10 cellular contexts compared by ENCODE assay signal in genomic region chr15:67177750-67178149, GRCh38.
A peak's percentile ranks its signal among the peaks of the same experiment; 100 is the strongest.
DNase-seq lines count a peak whose midpoint lies in the region; ATAC-seq and TF ChIP-seq lines count a peak whose summit lies in the region.
"Had no signal": no experiment of that assay in that cellular context is flagged by ENCODE, and none has a peak within 500 bp of the region (broad histone marks: within the 10 kb centered on the region; RNA-seq: fewer than 3 reads in every experiment).

No MANE protein-coding gene starts in this region.

- POLR2A ChIA-PET in CD4-positive, alpha-beta memory T cell (lab: Charles Lee; ENCODE audit: partially characterized antibody), result no interaction called here

- TF ChIP-seq EP300 in upper lobe of left lung (IDR thresholded peaks at IDR 0.05), result no peak

- H3K27ac Mint-ChIP-seq in activated CD4-positive, alpha-beta T cell treated with anti-CD3 and anti-CD28 coated beads, Interleukin-2, amount 10 ng/mL, durations not matched to agents 24 days and 14 days, result peak overlapping the region; percentile 5
- H3K27ac Mint-ChIP-seq in CD4-positive, alpha-beta memory T cell, result peak overlapping the region in 2 of 7 donors; percentile 22 to 46

- H3K36me3 Mint-ChIP-seq in activated CD4-positive, alpha-beta T cell treated with anti-CD3 and anti-CD28 coated beads, Interleukin-2, amount 10 ng/mL, durations not matched to agents 24 days and 14 days (ENCODE audit: low read depth), result peaks cover 59% of the 10 kb centered on the region
- H3K36me3 Mint-ChIP-seq in CD4-positive, alpha-beta memory T cell, result peaks cover 32 to 70% of the 10 kb centered on the region in 2 donors

- no peak for TF ChIP-seq CTCF in upper lobe of left lung (IDR thresholded peaks at IDR 0.05)

- no peaks in the 10 kb centered on the region for H3K27me3 ChIP-seq in upper lobe of left lung
- no peaks in the 10 kb centered on the region for H3K27me3 ChIP-seq in CD4-positive, alpha-beta memory T cell (ENCODE audit: insufficient read depth, low read length)

- no peak overlapping the region for H3K4me3 Mint-ChIP-seq in activated CD4-positive, alpha-beta T cell treated with anti-CD3 and anti-CD28 coated beads, Interleukin-2, amount 10 ng/mL, durations not matched to agents 24 days and 14 days
- no peak overlapping the region for H3K4me3 Mint-ChIP-seq in CD4-positive, alpha-beta memory T cell
- H3K4me3 Mint-ChIP-seq: immature natural killer cell had no signal

- ATAC-seq in left lobe of liver (peak; percentile 12), upper lobe of left lung (ENCODE audit: low FRiP score in 2 of 2) (no peak), HG02571 (IDR thresholded peaks at IDR 0.05; ENCODE audit: unreplicated experiment) (no peak)

- CTCF ChIA-PET in CD4-positive, alpha-beta memory T cell (lab: Charles Lee; ENCODE audit: partially characterized antibody), result no interaction called here

- peak overlapping the region in 3 of 4 donors; percentile 3 to 74 (median 67) for H3K27ac ChIP-seq in upper lobe of left lung
- H3K27ac ChIP-seq in CD4-positive, alpha-beta memory T cell (ENCODE audit: low read depth, low read length), result no peak overlapping the region

- intact Hi-C loops in activated CD4-positive, alpha-beta T cell treated with anti-CD3 and anti-CD28 coated beads, Interleukin-2, amount 10 ng/mL, durations not matched to agents 24 days and 14 days (cut with micrococcal nuclease), result loop anchor here (5.0 to 10.0 kb wide), 3 partner anchors 45 to 233 kb away; partner anchors contain the start of gene SMAD3
- intact Hi-C loops in CD4-positive, alpha-beta memory T cell (cut with micrococcal nuclease), result no loop called here

- DNase-seq in activated CD4-positive, alpha-beta T cell treated with anti-CD3 and anti-CD28 coated beads, Interleukin-2, amount 10 ng/mL, durations not matched to agents 24 days and 14 days, result no peak
- no peak for DNase-seq in activated CD4-positive, alpha-beta T cell treated with anti-CD3 and anti-CD28 coated beads, Interleukin-2, amount 50 U/mL, for 1 hour
- DNase-seq in astrocyte of the hippocampus (ENCODE audit: low read depth, low spot score) (peak; percentile 41), left lobe of liver (ENCODE audit: low spot score) (no peak), upper lobe of left lung (no peak), SKM-1 (lab: John Stamatoyannopoulos, UW; ENCODE audit: unreplicated experiment) (no peak)
- no peak for DNase-seq in CD4-positive, alpha-beta memory T cell
- DNase-seq: immature natural killer cell, NCI-H1694 treated with DMSO at 0.1 percent for 48 hours had no signal

- no peak for TF ChIP-seq POLR2A in upper lobe of left lung (IDR thresholded peaks at IDR 0.05)

- H3K36me3 ChIP-seq in upper lobe of left lung, result peaks cover 0 to 15% (median 3%) of the 10 kb centered on the region in 4 donors
- peaks cover 53% of the 10 kb centered on the region for H3K36me3 ChIP-seq in CD4-positive, alpha-beta memory T cell (ENCODE audit: insufficient read depth, low read length)

- 54 to 57% methylated on average over 5 to 6 of the region's 6 CpGs for WGBS in upper lobe of left lung, 2 donors

- peaks cover 25 to 36% (median 28%) of the 10 kb centered on the region in 4 donors for H3K4me1 ChIP-seq in upper lobe of left lung
- H3K4me1 ChIP-seq in CD4-positive, alpha-beta memory T cell (ENCODE audit: insufficient read depth, low read length), result peaks cover 28% of the 10 kb centered on the region

- H3K9me3 ChIP-seq in upper lobe of left lung, result no peaks in the 10 kb centered on the region
- H3K9me3 ChIP-seq in CD4-positive, alpha-beta memory T cell (ENCODE audit: control insufficient read depth in 1 of 2, low read length in 2 of 2), result no peaks in the 10 kb centered on the region

- no peak overlapping the region for H3K4me3 ChIP-seq in upper lobe of left lung
- no peak overlapping the region for H3K4me3 ChIP-seq in CD4-positive, alpha-beta memory T cell (ENCODE audit: low read length in 2 of 2)

- no peaks in the 10 kb centered on the region for H3K27me3 Mint-ChIP-seq in activated CD4-positive, alpha-beta T cell treated with anti-CD3 and anti-CD28 coated beads, Interleukin-2, amount 10 ng/mL, durations not matched to agents 24 days and 14 days
- no peaks in the 10 kb centered on the region for H3K27me3 Mint-ChIP-seq in CD4-positive, alpha-beta memory T cell

- no peaks in the 10 kb centered on the region for H3K9me3 Mint-ChIP-seq in activated CD4-positive, alpha-beta T cell treated with anti-CD3 and anti-CD28 coated beads, Interleukin-2, amount 10 ng/mL, durations not matched to agents 24 days and 14 days
- peaks cover 0 to 3% (median 0%) of the 10 kb centered on the region in 8 donors for H3K9me3 Mint-ChIP-seq in CD4-positive, alpha-beta memory T cell
- H3K9me3 Mint-ChIP-seq: immature natural killer cell had no signal

- H3K4me1 Mint-ChIP-seq in activated CD4-positive, alpha-beta T cell treated with anti-CD3 and anti-CD28 coated beads, Interleukin-2, amount 10 ng/mL, durations not matched to agents 24 days and 14 days, result peaks cover 53% of the 10 kb centered on the region
- H3K4me1 Mint-ChIP-seq in CD4-positive, alpha-beta memory T cell, result peaks cover 28 to 47% (median 36%) of the 10 kb centered on the region in 4 donors
